31 cellular contexts compared by ENCODE assay signal in genomic region chr13:93709511-93710244, GRCh38.
DNase-seq lines count a peak whose midpoint lies in the region; ATAC-seq and TF ChIP-seq lines count a peak whose summit lies in the region.
"Had no signal": no experiment of that assay in that cellular context is flagged by ENCODE, and none has a peak within 500 bp of the region (broad histone marks: within the 10 kb centered on the region; RNA-seq: fewer than 3 reads in every experiment).

No MANE protein-coding gene starts in this region.

- H3K27ac ChIP-seq in KMS-11 = no peak overlapping the region
- no peak overlapping the region for H3K27ac ChIP-seq in endodermal cell (ENCODE audit: low read depth, low read length)
- H3K27ac ChIP-seq: dorsolateral prefrontal cortex, epithelial cell of prostate, HL-60, neural progenitor cell, right atrium auricular region, SJSA1 had no signal

- no peak overlapping the region for H3K27ac Mint-ChIP-seq in endodermal cell
- H3K27ac Mint-ChIP-seq: activated CD8-positive, alpha-beta T cell treated with anti-CD3 and anti-CD28 coated beads for 36 hours; activated naive CD8-positive, alpha-beta T cell treated with anti-CD3 and anti-CD28 coated beads for 36 hours; activated T-helper 17 cell treated with anti-CD3 and anti-CD28 coated beads, Interleukin-2, amount 50 U/mL, for 72 hours; CD14-positive monocyte; neural progenitor cell; stimulated activated memory B cell treated with anti-CD40 and anti-IgM and Interleukin-4, amounts not matched to agents 10 μg/mL and 1 μg/mL and 100 μg/mL, for 72 hours; T-helper 1 cell treated with Interleukin-12 subunit alpha and Interleukin-12 subunit beta and Interleukin-4 antibody, amounts not matched to agents 30 μg/mL and 1 μg/mL, for 36 hours; type B pancreatic cell had no signal

- peak overlapping the region; percentile 80; the same call in 1 of the 2 replicates for H3K4me2 ChIP-seq in KMS-11
- H3K4me2 ChIP-seq: neural progenitor cell had no signal

- H3K9ac ChIP-seq in KMS-11 = no peak overlapping the region
- no peak overlapping the region for H3K9ac ChIP-seq in endodermal cell (ENCODE audit: extremely low read depth, low read length, poor library complexity, severe bottlenecking)
- H3K9ac ChIP-seq: neural progenitor cell had no signal

- no peaks in the 10 kb centered on the region for H4K20me1 ChIP-seq in KMS-11 (ENCODE audit: insufficient read depth)

- TF ChIP-seq CTCF in AG09319 (IDR thresholded peaks at IDR 0.05; ENCODE audit: low read depth, low read length) (no peak), KMS-11 (conservative IDR thresholded peaks at IDR 0.05; ENCODE audit: low read depth, low read length) (no peak), astrocyte of the spinal cord (IDR thresholded peaks at IDR 0.05; ENCODE audit: low read depth, low read length) (no peak), endodermal cell (conservative IDR thresholded peaks at IDR 0.05) (no peak)

- H3K9me3 Mint-ChIP-seq in endodermal cell = peaks cover 11% of the 10 kb centered on the region

- no peaks in the 10 kb centered on the region for H3K27me3 Mint-ChIP-seq in endodermal cell (ENCODE audit: insufficient read depth)
- H3K27me3 Mint-ChIP-seq: activated CD8-positive, alpha-beta T cell treated with anti-CD3 and anti-CD28 coated beads for 36 hours; activated naive CD8-positive, alpha-beta T cell treated with anti-CD3 and anti-CD28 coated beads for 36 hours; central memory CD8-positive, alpha-beta T cell; stimulated activated memory B cell treated with anti-CD40 and anti-IgM and Interleukin-4, amounts not matched to agents 10 μg/mL and 1 μg/mL and 100 μg/mL, for 72 hours; type B pancreatic cell had no signal

- H3K4me3 ChIP-seq in KMS-11 (IDR thresholded peaks at IDR 0.05; ENCODE audit: insufficient read depth, low read depth, low read length) (no peak overlapping the region), astrocyte of the spinal cord (ENCODE audit: low read depth, low read length) (no peak overlapping the region), endodermal cell (ENCODE audit: low read length) (no peak overlapping the region)
- H3K4me3 ChIP-seq: dorsolateral prefrontal cortex, neural progenitor cell, right atrium auricular region, SJSA1 had no signal

- DNase-seq in AG09319 (ENCODE audit: extremely low read depth, low read depth) (peak; percentile 29), astrocyte of the spinal cord (ENCODE audit: low read depth, low spot score) (peak; percentile 22), left lobe of liver (ENCODE audit: low spot score) (no peak), endodermal cell (no peak), GOT3 (lab: John Stamatoyannopoulos, UW) (no peak)
- DNase-seq in activated effector memory CD4-positive, alpha-beta T cell treated with Interleukin-2 at 50 U/mL for 16 hours = no peak
- DNase-seq: activated CD8-positive, alpha-beta T cell treated with anti-CD3 and anti-CD28 coated beads for 36 hours; activated naive CD8-positive, alpha-beta T cell treated with anti-CD3 and anti-CD28 coated beads for 36 hours; Calu3; DMS79 treated with DMSO at 0.1 percent for 48 hours; dorsolateral prefrontal cortex; HCEC 1CT; left cardiac atrium; NCI-H187; NCI-H524 treated with DMSO at 0.1 percent for 48 hours; RPMI8226; stimulated activated CD4-positive, alpha-beta T cell treated with anti-CD3 and anti-CD28 coated beads, Interleukin-4, amount 100 ng/mL, for 4 hours; substantia nigra had no signal

- H3K36me3 Mint-ChIP-seq in endodermal cell (ENCODE audit: low read depth) = peaks cover 23% of the 10 kb centered on the region
- H3K36me3 Mint-ChIP-seq: activated naive CD8-positive, alpha-beta T cell treated with anti-CD3 and anti-CD28 coated beads for 36 hours; CD14-positive monocyte; stimulated activated memory B cell treated with anti-CD40 and anti-IgM and Interleukin-4, amounts not matched to agents 10 μg/mL and 1 μg/mL and 100 μg/mL, for 72 hours had no signal

- ATAC-seq in left lobe of liver (peak; percentile 31), HG03469 (IDR thresholded peaks at IDR 0.05; ENCODE audit: unreplicated experiment) (no peak)
- ATAC-seq: activated CD8-positive, alpha-beta T cell treated with anti-CD3 and anti-CD28 coated beads for 36 hours; activated T-helper 17 cell treated with anti-CD3 and anti-CD28 coated beads, Interleukin-2, amount 50 U/mL, for 72 hours; left cardiac atrium; stimulated activated memory B cell treated with anti-CD40 and anti-IgM and Interleukin-4, amounts not matched to agents 10 μg/mL and 1 μg/mL and 100 μg/mL, for 72 hours had no signal

- H3K4me1 Mint-ChIP-seq in endodermal cell = no peaks in the 10 kb centered on the region
- H3K4me1 Mint-ChIP-seq: activated naive CD8-positive, alpha-beta T cell treated with anti-CD3 and anti-CD28 coated beads for 36 hours; activated T-helper 17 cell treated with anti-CD3 and anti-CD28 coated beads, Interleukin-2, amount 50 U/mL, for 72 hours; CD14-positive monocyte; central memory CD8-positive, alpha-beta T cell; neural progenitor cell; stimulated activated memory B cell treated with anti-CD40 and anti-IgM and Interleukin-4, amounts not matched to agents 10 μg/mL and 1 μg/mL and 100 μg/mL, for 72 hours had no signal

- H3K4me3 Mint-ChIP-seq in endodermal cell = no peak overlapping the region
- H3K4me3 Mint-ChIP-seq: activated CD8-positive, alpha-beta T cell treated with anti-CD3 and anti-CD28 coated beads for 36 hours; activated naive CD8-positive, alpha-beta T cell treated with anti-CD3 and anti-CD28 coated beads for 36 hours; activated T-helper 17 cell treated with anti-CD3 and anti-CD28 coated beads, Interleukin-2, amount 50 U/mL, for 72 hours; CD14-positive monocyte; central memory CD8-positive, alpha-beta T cell; neural progenitor cell; stimulated activated memory B cell treated with anti-CD40 and anti-IgM and Interleukin-4, amounts not matched to agents 10 μg/mL and 1 μg/mL and 100 μg/mL, for 72 hours; T-helper 1 cell treated with Interleukin-12 subunit alpha and Interleukin-12 subunit beta and Interleukin-4 antibody, amounts not matched to agents 30 μg/mL and 1 μg/mL, for 36 hours; type B pancreatic cell had no signal

- H3K4me1 ChIP-seq in KMS-11 (ENCODE audit: low read depth, poor library complexity, severe bottlenecking) (peaks cover 29% of the 10 kb centered on the region), endodermal cell (ENCODE audit: control insufficient read depth, insufficient read depth, low read length) (no peaks in the 10 kb centered on the region)
- H3K4me1 ChIP-seq: neural progenitor cell, right atrium auricular region had no signal

- no peak overlapping the region for H2AFZ ChIP-seq in KMS-11 (ENCODE audit: low read depth)
- H2AFZ ChIP-seq: neural progenitor cell had no signal

- in situ Hi-C loops in astrocyte of the spinal cord (cut with HindIII; ENCODE audit: low sequenced_read_pairs) = no loop called here

- WGBS in endodermal cell (ENCODE audit: insufficient coverage in 1 of 2, insufficient read length in 1 of 2), 2 experiments = 0% methylated on average over 1 of the region's 1 CpG; no CpG with 5 or more reads in 1 of the 2 experiments

- H3K79me2 ChIP-seq in KMS-11 (ENCODE audit: insufficient read depth, low read depth) = no peaks in the 10 kb centered on the region

- H3K9me3 ChIP-seq in endodermal cell (ENCODE audit: control insufficient read depth, low read length) = peaks cover 13% of the 10 kb centered on the region

- H3K36me3 ChIP-seq in KMS-11 (ENCODE audit: insufficient read depth) (no peaks in the 10 kb centered on the region), endodermal cell (ENCODE audit: control insufficient read depth, insufficient read depth, low read length) (peaks cover 13% of the 10 kb centered on the region)
- H3K36me3 ChIP-seq: neural progenitor cell, right atrium auricular region, SJSA1 had no signal

- H3K27me3 ChIP-seq in KMS-11 (ENCODE audit: insufficient read depth, low read depth) (no peaks in the 10 kb centered on the region), endodermal cell (ENCODE audit: control insufficient read depth, insufficient read depth, low read length, poor library complexity, severe bottlenecking) (no peaks in the 10 kb centered on the region)
- H3K27me3 ChIP-seq: dorsolateral prefrontal cortex, neural progenitor cell, right atrium auricular region, SJSA1 had no signal

Comparison
In these comparisons a context has a peak if more than half of its experiments do, and no peak if none do; other contexts are left out.
1. DNase-seq: peak in AG09319 (single experiment) and astrocyte of the spinal cord (single experiment); none in left lobe of liver (single experiment), endodermal cell (single experiment), GOT3 (single experiment) and activated effector memory CD4-positive, alpha-beta T cell treated with Interleukin-2 at 50 U/mL for 16 hours (single experiment).